ENCODE assay signal across 4 cellular contexts in the genomic region with DNA sequence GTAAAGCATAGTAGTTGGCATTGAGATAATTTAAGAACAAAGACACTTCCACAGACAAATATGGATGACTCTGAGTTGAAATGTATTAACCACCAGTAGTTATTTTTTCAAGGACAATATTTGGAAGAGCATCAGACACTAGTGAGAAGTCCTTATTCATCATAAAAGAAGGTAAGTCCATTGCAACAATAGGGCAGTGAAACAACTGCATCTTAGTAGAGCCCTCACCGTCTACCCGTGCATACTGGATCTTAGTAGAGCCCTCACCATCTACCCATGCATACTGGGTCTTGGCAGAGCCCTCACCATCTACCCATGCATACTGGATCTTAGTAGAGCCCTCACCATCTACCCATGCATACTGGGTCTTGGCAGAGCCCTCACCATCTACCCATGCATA.
DNase-seq lines count a peak whose midpoint lies in the region; ATAC-seq, FAIRE-seq and TF ChIP-seq lines count a peak whose summit lies in the region.
"Not testable (repeated sequence)": the region's sequence is repeated elsewhere in the genome, so short reads cannot be mapped to it uniquely, and the experiment has no call there.

No MANE protein-coding gene starts in this region.

- not testable (repeated sequence) for H4K20me1 ChIP-seq in HepG2 (ENCODE audit: insufficient read depth, low read length)

- FAIRE-seq in HepG2 (lab: Jason Lieb, UNC) = not testable (repeated sequence)

- not testable (repeated sequence) for H3K36me3 ChIP-seq in HEK293 (ENCODE audit: control insufficient read depth in 2 of 2, insufficient read depth in 1 of 2, low read length in 2 of 2); HepG2 (replicated peaks in 1 of 2; ENCODE audit: control insufficient read depth in 1 of 2, insufficient read depth in 2 of 2, low read length in 2 of 2)

- TF ChIP-seq EP300 in HepG2 (IDR thresholded peaks at IDR 0.05; ENCODE audit: low read depth in 2 of 2, low read length in 2 of 2); HepG2 (CRISPR knock-in tag; IDR thresholded peaks at IDR 0.05; ENCODE audit: borderline replicate concordance): not testable (repeated sequence)

- H3K4me1 ChIP-seq in HEK293 (ENCODE audit: control insufficient read depth, insufficient read depth, low read length); HepG2 (ENCODE audit: insufficient read depth, low read length): not testable (repeated sequence)

- CTCF ChIA-PET in HEK293 (lab: Yijun Ruan, JAX); HepG2 (lab: Yijun Ruan, JAX; ENCODE audit: low intra/inter-chr PET ratio, low total read pairs): not testable (repeated sequence)

- not testable (repeated sequence) for ATAC-seq in HepG2

- no CpG with 5 or more reads among the region's 2 CpGs for WGBS in HepG2 (ENCODE audit: low lambda C conversion rate)

- H3K27me3 ChIP-seq in HepG2 (ENCODE audit: control insufficient read depth in 1 of 2, insufficient read depth in 2 of 2, low read length in 2 of 2) = peaks cover 7 to 28% of the 10 kb centered on the region in 2 experiments

- not testable (repeated sequence) for H2AFZ ChIP-seq in HepG2 (ENCODE audit: low read length)

- DNase-seq in activated effector memory CD4-positive, alpha-beta T cell treated with anti-CD3 and anti-CD28 coated beads, Interleukin-2, amount 50 U/mL, for 16 hours = peak; percentile 6
- DNase-seq in cardiac septum (ENCODE audit: low spot score) = peak; percentile 12
- DNase-seq in HepG2 (ENCODE audit: low spot score) = not testable (repeated sequence)

- H3K9ac ChIP-seq in HepG2 (ENCODE audit: insufficient read depth, low read depth, low read length) = not testable (repeated sequence)

- H3K4me3 ChIP-seq in HEK293 (ENCODE audit: low read depth, low read length); HepG2 (replicated peaks in 1 of 3; ENCODE audit: insufficient read depth in 1 of 3, low read depth in 2 of 3, low read length in 3 of 3): not testable (repeated sequence)

- TF ChIP-seq POLR2A in HepG2 (IDR thresholded peaks at IDR 0.05; ENCODE audit: insufficient read depth in 1 of 2, low read depth in 2 of 2, low read length in 2 of 2) = not testable (repeated sequence)

- in situ Hi-C loops in HepG2 (cut with HindIII; ENCODE audit: extremely low pct_ligation_motif_present, low pct_unique_long_range_greater_than_20kb) = not testable (repeated sequence)

- TF ChIP-seq RAD21 in HepG2 (CRISPR knock-in tag; IDR thresholded peaks at IDR 0.05) = not testable (repeated sequence)

- intact Hi-C loops in cardiac septum (cut with DNase I) = loop anchor here (10.0 kb wide), 1 partner anchor 561 kb away; a partner anchor contains a TSS
- intact Hi-C loops in HepG2 (cut with micrococcal nuclease; ENCODE audit: unreplicated experiment) = not testable (repeated sequence)

- BruUV-seq in HepG2 (replicated peaks; lab: Mats Ljungman, UMichigan) = not testable (repeated sequence)

- POLR2A ChIA-PET in HEK293 (lab: Yijun Ruan, JAX); HepG2 (lab: Yijun Ruan, JAX): not testable (repeated sequence)

- H3K27ac ChIP-seq in HEK293 (ENCODE audit: extremely low read depth, low read depth, low read length); HepG2 (ENCODE audit: extremely low read length, insufficient read depth, low read length): not testable (repeated sequence)

- not testable (repeated sequence) for H3K79me2 ChIP-seq in HepG2 (ENCODE audit: insufficient read depth, low read length)

- not testable (repeated sequence) for TF ChIP-seq CTCF in HEK293 (tag by site-specific recombination; IDR thresholded peaks at IDR 0.05); HepG2 (CRISPR knock-in tag; IDR thresholded peaks at IDR 0.05)

- not testable (repeated sequence) for H3K9me3 ChIP-seq in HEK293 (ENCODE audit: control insufficient read depth, insufficient read depth, low read depth, low read length); HepG2 (ENCODE audit: low read length)

- H3K4me2 ChIP-seq in HepG2 (ENCODE audit: low read depth, low read length) = not testable (repeated sequence)

TF ChIP-seq in HEK293, 187 proteins besides CTCF, POLR2A, EP300 and RAD21:
- TF ChIP-seq ZNF510 (tag by site-specific recombination; IDR thresholded peaks at IDR 0.05; ENCODE audit: insufficient replicate concordance) = peak; percentile 99
TF ChIP-seq in HEK293: peak in this region for 1; not testable (repeated sequence) for 186.

TF ChIP-seq in HepG2, 621 proteins besides CTCF, POLR2A, EP300 and RAD21:
- TF ChIP-seq ZNF510 (CRISPR knock-in tag; IDR thresholded peaks at IDR 0.05; ENCODE audit: low read depth) = peak; percentile 94; the same call in 1 of the 2 replicates
TF ChIP-seq in HepG2: peak in this region for 1; not testable (repeated sequence) for 620.
